Comparison of ENCODE assay signal across 8 cellular contexts in the genomic region with DNA sequence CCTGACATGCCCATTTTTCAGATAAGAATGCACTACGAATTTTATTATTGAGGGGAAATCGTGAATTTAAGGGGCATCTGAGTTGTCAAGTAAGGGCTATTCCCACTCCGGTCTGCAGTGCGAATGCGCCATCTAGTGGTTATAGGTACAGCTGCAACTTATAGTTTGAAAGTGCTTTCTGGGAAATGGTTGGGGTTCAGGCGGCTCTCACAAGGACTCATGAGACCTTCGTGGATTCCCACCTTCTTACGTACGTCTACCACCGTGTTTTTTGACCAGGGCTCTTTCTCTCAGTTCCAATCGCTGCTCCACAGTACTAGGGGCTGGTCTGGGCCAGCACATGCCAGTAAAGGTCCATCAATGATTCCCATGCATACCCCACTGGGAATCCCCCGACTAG. TPM values are rescaled to one million over a fixed set of nuclear protein-coding genes. Genes with fewer than 3 reads are reported as not detected.
DNase-seq lines count a peak whose midpoint lies in the region; ATAC-seq, FAIRE-seq and TF ChIP-seq lines count a peak whose summit lies in the region.

No MANE protein-coding gene starts in this region.

- no peak overlapping the region for H2AFZ ChIP-seq in HepG2 (ENCODE audit: low read length)

- no peak overlapping the region for H3K4me2 ChIP-seq in HepG2 (ENCODE audit: low read depth, low read length)

- H3K27me3 Mint-ChIP-seq in activated CD8-positive, alpha-beta memory T cell treated with anti-CD3 and anti-CD28 coated beads, Interleukin-2, amount 10 ng/mL, durations not matched to agents 7 days and 5 days, result no peaks in the 10 kb centered on the region

- peaks cover 21% of the 10 kb centered on the region for H3K36me3 Mint-ChIP-seq in activated CD8-positive, alpha-beta memory T cell treated with anti-CD3 and anti-CD28 coated beads, Interleukin-2, amount 10 ng/mL, durations not matched to agents 7 days and 5 days

- WGBS in HepG2 (ENCODE audit: low lambda C conversion rate), result 5% methylated on average over 4 of the region's 12 CpGs

- H3K27ac Mint-ChIP-seq in activated CD8-positive, alpha-beta memory T cell treated with anti-CD3 and anti-CD28 coated beads, Interleukin-2, amount 10 ng/mL, durations not matched to agents 7 days and 5 days, result peak overlapping the region; percentile 74

- H3K4me3 Mint-ChIP-seq in activated CD8-positive, alpha-beta memory T cell treated with anti-CD3 and anti-CD28 coated beads, Interleukin-2, amount 10 ng/mL, durations not matched to agents 7 days and 5 days, result no peak overlapping the region

- TF ChIP-seq RAD21 in HepG2 (CRISPR knock-in tag; IDR thresholded peaks at IDR 0.05), result no peak

- H3K9ac ChIP-seq in HepG2 (ENCODE audit: insufficient read depth, low read depth, low read length), result no peak overlapping the region

- TF ChIP-seq POLR2A in NB4 (IDR thresholded peaks at IDR 0.05; ENCODE audit: extremely low read depth, insufficient read length) (no peak), HepG2 (IDR thresholded peaks at IDR 0.05; ENCODE audit: insufficient read depth in 1 of 2, low read depth in 2 of 2, low read length in 2 of 2) (no peak)

- CTCF ChIA-PET in activated CD8-positive, alpha-beta memory T cell treated with anti-CD3 and anti-CD28 coated beads, Interleukin-2, amount 10 ng/mL, durations not matched to agents 7 days and 5 days (lab: Charles Lee), result interaction anchor here (0.7 to 4.0 kb wide), 6 partner anchors 8 to 238 kb away, joined by 3 to 18 read pairs (median 6); partner anchors contain the start of gene MSL3
- CTCF ChIA-PET in HepG2 (lab: Yijun Ruan, JAX; ENCODE audit: low intra/inter-chr PET ratio, low total read pairs), result interaction anchor here (2.4 kb wide), 1 partner anchor 238 kb away, joined by 32 read pairs; no protein-coding TSS in a partner anchor

- H3K36me3 ChIP-seq in HAP-1 (replicated peaks) (peaks cover 29% of the 10 kb centered on the region), HepG2 (replicated peaks in 1 of 2; ENCODE audit: control insufficient read depth in 1 of 2, insufficient read depth in 2 of 2, low read length in 2 of 2) (no peaks in the 10 kb centered on the region; a peak in 1 of 5 replicates), tibial artery (peaks cover 0 to 27% (median 26%) of the 10 kb centered on the region in 3 donors)

- in situ Hi-C loops in HAP-1 (cut with MboI; ENCODE audit: low sequenced_read_pairs), result loop anchor here (5.0 to 25.0 kb wide), 4 partner anchors 238 to 1583 kb away; no protein-coding TSS in a partner anchor
- in situ Hi-C loops in HepG2 (cut with HindIII; ENCODE audit: extremely low pct_ligation_motif_present, low pct_unique_long_range_greater_than_20kb), result loop anchor here (25.0 kb wide), 1 partner anchor 633 kb away; no protein-coding TSS in a partner anchor

- H3K9me3 Mint-ChIP-seq in activated CD8-positive, alpha-beta memory T cell treated with anti-CD3 and anti-CD28 coated beads, Interleukin-2, amount 10 ng/mL, durations not matched to agents 7 days and 5 days (ENCODE audit: low read depth), result no peaks in the 10 kb centered on the region

- intact Hi-C loops in HepG2 (cut with micrococcal nuclease; ENCODE audit: unreplicated experiment) (loop anchor here (1.0 to 5.0 kb wide), 2 partner anchors 237 to 388 kb away; no protein-coding TSS in a partner anchor), tibial artery (cut with DNase I; ENCODE audit: low total_unique reads) (loop anchor here (5.0 to 10.0 kb wide), 2 partner anchors 238 to 626 kb away; no protein-coding TSS in a partner anchor)

- H3K4me3 ChIP-seq in HAP-1 (no peak overlapping the region), NB4 (ENCODE audit: low read depth, low read length) (no peak overlapping the region), HepG2 (replicated peaks in 1 of 3; ENCODE audit: insufficient read depth in 1 of 3, low read depth in 2 of 3, low read length in 3 of 3) (no peak overlapping the region), tibial artery (no peak overlapping the region)

- FAIRE-seq in HepG2 (lab: Jason Lieb, UNC), result peak; percentile 74

- no peaks in the 10 kb centered on the region for H3K4me1 ChIP-seq in HAP-1
- H3K4me1 ChIP-seq in HepG2 (ENCODE audit: insufficient read depth, low read length), result no peaks in the 10 kb centered on the region
- no peaks in the 10 kb centered on the region for H3K4me1 ChIP-seq in tibial artery

- POLR2A ChIA-PET in HepG2 (lab: Yijun Ruan, JAX), result no interaction called here

- no TSS peak for BruUV-seq in HepG2 (replicated peaks; lab: Mats Ljungman, UMichigan)

- peaks cover 32% of the 10 kb centered on the region for H3K4me1 Mint-ChIP-seq in activated CD8-positive, alpha-beta memory T cell treated with anti-CD3 and anti-CD28 coated beads, Interleukin-2, amount 10 ng/mL, durations not matched to agents 7 days and 5 days

- TF ChIP-seq EP300 in HepG2 (IDR thresholded peaks at IDR 0.05; ENCODE audit: low read depth in 2 of 2, low read length in 2 of 2) (no peak), HepG2 (CRISPR knock-in tag; IDR thresholded peaks at IDR 0.05; ENCODE audit: borderline replicate concordance) (no peak)

- peak; percentile 65 for TF ChIP-seq CTCF in NB4 (IDR thresholded peaks at IDR 0.05; ENCODE audit: low read depth, low read length)
- TF ChIP-seq CTCF in HepG2 (CRISPR knock-in tag; IDR thresholded peaks at IDR 0.05), result peak; percentile 73
- TF ChIP-seq CTCF in tibial artery (IDR thresholded peaks at IDR 0.05), result peak; percentile 68 to 74

- DNase-seq in activated CD8-positive, alpha-beta memory T cell treated with anti-CD3 and anti-CD28 coated beads, Interleukin-2, amount 10 ng/mL, durations not matched to agents 7 days and 5 days, result peak; percentile 57
- DNase-seq in activated CD8-positive, alpha-beta memory T cell treated with anti-CD3 and anti-CD28 coated beads, Interleukin-2, amount 50 U/mL, for 48 hours, result no peak
- DNase-seq in HAP-1 (ENCODE audit: low spot score in 2 of 2) (peak; percentile 62 to 76), NB4 (ENCODE audit: low read depth) (peak; percentile 67), T-helper 1 cell (peak in 3 of 5 donors; percentile 29 to 73 (median 33)), HepG2 (ENCODE audit: low spot score) (peak; percentile 23), tibial artery (no peak)
- peak; percentile 61 for DNase-seq in central memory CD4-positive, alpha-beta T cell

- H3K27me3 ChIP-seq in HAP-1 (ENCODE audit: low read depth) (no peaks in the 10 kb centered on the region), HepG2 (ENCODE audit: control insufficient read depth in 1 of 2, insufficient read depth in 2 of 2, low read length in 2 of 2) (no peaks in the 10 kb centered on the region), tibial artery (no peaks in the 10 kb centered on the region)

- H3K79me2 ChIP-seq in HepG2 (ENCODE audit: insufficient read depth, low read length), result no peaks in the 10 kb centered on the region

- H4K20me1 ChIP-seq in HepG2 (ENCODE audit: insufficient read depth, low read length), result no peaks in the 10 kb centered on the region

- H3K9me3 ChIP-seq in HAP-1, result no peaks in the 10 kb centered on the region
- no peaks in the 10 kb centered on the region for H3K9me3 ChIP-seq in HepG2 (ENCODE audit: low read length)
- no peaks in the 10 kb centered on the region for H3K9me3 ChIP-seq in tibial artery

- H3K27ac ChIP-seq in HepG2 (ENCODE audit: extremely low read length, insufficient read depth, low read length), result no peak overlapping the region
- no peak overlapping the region for H3K27ac ChIP-seq in tibial artery

- ATAC-seq in activated CD8-positive, alpha-beta memory T cell treated with anti-CD3 and anti-CD28 coated beads, Interleukin-2, amount 10 ng/mL, durations not matched to agents 7 days and 5 days, result peak; percentile 77
- ATAC-seq in HepG2, result peak; percentile 84

RNA-seq across cellular contexts. Expression of gene MSL3, which starts 12.3 kb away (rescaled TPM):
- total RNA-seq in activated CD8-positive, alpha-beta memory T cell treated with anti-CD3 and anti-CD28 coated beads, Interleukin-2, amount 10 ng/mL, durations not matched to agents 7 days and 5 days, result 10 to 100 TPM; 44.3 to 49.9 TPM
- 7.6 and 9.8 TPM in 2 replicates for total RNA-seq in HepG2 (2016; rRNA removed; fragmentation: Illumina TruSeq; extraction: Trizol)
- 3.9 and 5.2 TPM in 2 replicates for total RNA-seq in HepG2 (2016; cell fraction: cytosol; rRNA removed; fragmentation: Illumina TruSeq; extraction: Trizol; ENCODE audit: low read depth)
- total RNA-seq in HepG2 (2016; cell fraction: insoluble cytoplasmic fraction; rRNA removed; fragmentation: Illumina TruSeq; extraction: Trizol), result 7.5 and 9.8 TPM in 2 replicates
- total RNA-seq in HepG2 (2016; cell fraction: membrane; rRNA removed; fragmentation: Illumina TruSeq; extraction: Trizol), result 6.6 and 7.4 TPM in 2 replicates
- total RNA-seq in HepG2 (2016; cell fraction: nucleus; rRNA removed; fragmentation: Illumina TruSeq; extraction: Trizol), result 9.3 and 9.9 TPM in 2 replicates
- polyA plus RNA-seq in HepG2 (2011; rRNA removed), result 10.1 and 10.2 TPM in 2 replicates
- polyA plus RNA-seq in HepG2 (2011; cell fraction: cytosol; rRNA removed), result 5.1 and 5.4 TPM in 2 replicates
- polyA plus RNA-seq in HepG2 (2011; cell fraction: nucleus; rRNA removed), result 24.6 and 26.6 TPM in 2 replicates
- polyA plus RNA-seq in HepG2 (2012), result 5.7 and 8.3 TPM in 2 replicates
- polyA plus RNA-seq in HepG2 (2016; cell fraction: cytosol; fragmentation: Illumina TruSeq; extraction: Trizol; ENCODE audit: low read depth), result 2.9 and 3.3 TPM in 2 replicates
- 10.2 and 10.9 TPM in 2 replicates for polyA plus RNA-seq in HepG2 (2016; cell fraction: insoluble cytoplasmic fraction; fragmentation: Illumina TruSeq; extraction: Trizol; ENCODE audit: low read depth)
- 5.2 and 5.8 TPM in 2 replicates for polyA plus RNA-seq in HepG2 (2016; cell fraction: membrane; fragmentation: Illumina TruSeq; extraction: Trizol; ENCODE audit: low read depth)
- 13.5 and 15.1 TPM in 2 replicates for polyA plus RNA-seq in HepG2 (2016; cell fraction: nucleus; fragmentation: Illumina TruSeq; extraction: Trizol; ENCODE audit: insufficient read depth, low read depth)
- polyA minus RNA-seq in HepG2 (2011; rRNA and poly(A)+ RNA removed; ENCODE audit: low replicate concordance), result 6.1 and 39.9 TPM in 2 replicates
- polyA minus RNA-seq in HepG2 (2011; cell fraction: cytosol; rRNA and poly(A)+ RNA removed), result 4.6 and 4.7 TPM in 2 replicates
- 12.5 and 16.4 TPM in 2 replicates for polyA minus RNA-seq in HepG2 (2011; cell fraction: nucleus; rRNA and poly(A)+ RNA removed)

Comparison
In these comparisons a context has a peak if more than half of its experiments do, and no peak if none do; other contexts are left out.
1. DNase-seq: peak in activated CD8-positive, alpha-beta memory T cell treated with anti-CD3 and anti-CD28 coated beads, Interleukin-2, amount 10 ng/mL, durations not matched to agents 7 days and 5 days (single experiment), HAP-1 (2 of 2), NB4 (single experiment), T-helper 1 cell (3 of 5), central memory CD4-positive, alpha-beta T cell (single experiment) and HepG2 (single experiment); none in activated CD8-positive, alpha-beta memory T cell treated with anti-CD3 and anti-CD28 coated beads, Interleukin-2, amount 50 U/mL, for 48 hours (single experiment) and tibial artery (0 of 2).
2. Peak in every context shown above with its lines, with median percentiles within 50 percentile points of each other: CTCF ChIP-seq.